13 cellular contexts compared by ENCODE assay signal in genomic region chr14:76456891-76457586, GRCh38.
A peak's percentile ranks its signal among the peaks of the same experiment; 100 is the strongest.
DNase-seq lines count a peak whose midpoint lies in the region; ATAC-seq and TF ChIP-seq lines count a peak whose summit lies in the region.
"Had no signal": no experiment of that assay in that cellular context is flagged by ENCODE, and none has a peak within 500 bp of the region (broad histone marks: within the 10 kb centered on the region; RNA-seq: fewer than 3 reads in every experiment).

No MANE protein-coding gene starts in this region.

- POLR2A ChIA-PET in CD8-positive, alpha-beta T cell (lab: Charles Lee): no interaction called here

- H3K14ac ChIP-seq in neuronal stem cell (ENCODE audit: low read length): no peak overlapping the region

- H2AFZ ChIP-seq in neuronal stem cell (ENCODE audit: low read length): no peak overlapping the region

- no peak overlapping the region for H4K91ac ChIP-seq in neuronal stem cell (ENCODE audit: low read depth, low read length, poor library complexity)

- CTCF ChIA-PET in CD8-positive, alpha-beta T cell (lab: Charles Lee): interaction anchor here (0.7 kb wide), 1 partner anchor 70 kb away, joined by 3 read pairs; no protein-coding TSS in a partner anchor

- H3K9me3 Mint-ChIP-seq in CD8-positive, alpha-beta T cell: no peaks in the 10 kb centered on the region
- H3K9me3 Mint-ChIP-seq: CD8-positive, alpha-beta memory T cell had no signal

- H3K23ac ChIP-seq in neuronal stem cell (ENCODE audit: low read depth, low read length, poor library complexity): no peak overlapping the region

- H2BK15ac ChIP-seq in neuronal stem cell (ENCODE audit: low read length): no peak overlapping the region

- no peaks in the 10 kb centered on the region for H3K27me3 ChIP-seq in WERI-Rb-1 (ENCODE audit: insufficient read depth, low read depth, severe bottlenecking)
- H3K27me3 ChIP-seq in neuronal stem cell (ENCODE audit: control insufficient read depth in 3 of 3, insufficient read depth in 3 of 3, low read depth in 1 of 3, low read length in 3 of 3): no peaks in the 10 kb centered on the region
- H3K27me3 ChIP-seq in CD8-positive, alpha-beta T cell (ENCODE audit: insufficient read depth, low read length): no peaks in the 10 kb centered on the region
- H3K27me3 ChIP-seq: BE2C had no signal

- no peaks in the 10 kb centered on the region for H3K4me1 Mint-ChIP-seq in CD8-positive, alpha-beta T cell (ENCODE audit: low read depth)
- H3K4me1 Mint-ChIP-seq: CD14-positive monocyte; CD8-positive, alpha-beta memory T cell had no signal

- no peak overlapping the region for H3K4me2 ChIP-seq in neuronal stem cell (ENCODE audit: insufficient read depth, low read length, poor library complexity, severe bottlenecking)
- H3K4me2 ChIP-seq: A549 had no signal

- no peak overlapping the region for H3K4ac ChIP-seq in neuronal stem cell (ENCODE audit: low read length)

- H3K9me3 ChIP-seq in WERI-Rb-1 (ENCODE audit: severe bottlenecking) (no peaks in the 10 kb centered on the region), neuronal stem cell (replicated peaks in 1 of 2; ENCODE audit: control insufficient read depth in 2 of 2, insufficient read depth in 1 of 2, low read depth in 1 of 2, low read length in 2 of 2) (no peaks in the 10 kb centered on the region)
- H3K9me3 ChIP-seq in CD8-positive, alpha-beta T cell (ENCODE audit: low read length): no peaks in the 10 kb centered on the region
- H3K9me3 ChIP-seq: A549, BE2C, Caco-2, HAP-1 had no signal

- ATAC-seq in CD8-positive, alpha-beta T cell: no peak

- no peak overlapping the region for H3K27ac ChIP-seq in WERI-Rb-1
- no peak overlapping the region for H3K27ac ChIP-seq in neuronal stem cell (replicated peaks; ENCODE audit: low read length)
- H3K27ac ChIP-seq in CD8-positive, alpha-beta T cell (ENCODE audit: low read depth, low read length): no peak overlapping the region
- H3K27ac ChIP-seq: A549 had no signal

- peak overlapping the region; percentile 14 for H3K9ac ChIP-seq in neuronal stem cell (ENCODE audit: low read depth, low read length, poor library complexity)

- no peak overlapping the region for H3K4me3 Mint-ChIP-seq in CD8-positive, alpha-beta T cell
- H3K4me3 Mint-ChIP-seq: CD14-positive monocyte; CD8-positive, alpha-beta memory T cell had no signal

- H2BK5ac ChIP-seq in neuronal stem cell (ENCODE audit: low read length): no peak overlapping the region

- no peaks in the 10 kb centered on the region for H3K79me1 ChIP-seq in neuronal stem cell (ENCODE audit: low read depth, low read length)

- no peak overlapping the region for H3K27ac Mint-ChIP-seq in CD8-positive, alpha-beta T cell
- H3K27ac Mint-ChIP-seq: CD8-positive, alpha-beta memory T cell had no signal

- H3K4me3 ChIP-seq in WERI-Rb-1 (ENCODE audit: low read depth, low read length): no peak overlapping the region
- no peak overlapping the region for H3K4me3 ChIP-seq in neuronal stem cell (ENCODE audit: low read length in 2 of 2)
- no peak overlapping the region for H3K4me3 ChIP-seq in CD8-positive, alpha-beta T cell (ENCODE audit: low read depth, low read length)
- H3K4me3 ChIP-seq: A549, HAP-1 had no signal

- no peak for TF ChIP-seq CTCF in WERI-Rb-1 (IDR thresholded peaks at IDR 0.05; ENCODE audit: low read depth, low read length)
- TF ChIP-seq CTCF in CD8-positive, alpha-beta T cell (IDR thresholded peaks at IDR 0.05): no peak

- H3K36me3 ChIP-seq in WERI-Rb-1: no peaks in the 10 kb centered on the region
- no peaks in the 10 kb centered on the region for H3K36me3 ChIP-seq in neuronal stem cell (replicated peaks in 1 of 2; ENCODE audit: control insufficient read depth in 2 of 2, insufficient read depth in 2 of 2, low read length in 2 of 2)
- no peaks in the 10 kb centered on the region for H3K36me3 ChIP-seq in CD8-positive, alpha-beta T cell (ENCODE audit: insufficient read depth, low read length)
- H3K36me3 ChIP-seq: BE2C, HAP-1 had no signal

- peaks cover 14% of the 10 kb centered on the region for H3K27me3 Mint-ChIP-seq in CD8-positive, alpha-beta T cell (ENCODE audit: low read depth)

- no peaks in the 10 kb centered on the region for H3K36me3 Mint-ChIP-seq in CD8-positive, alpha-beta T cell
- H3K36me3 Mint-ChIP-seq: CD14-positive monocyte had no signal

- H2AK5ac ChIP-seq in neuronal stem cell (ENCODE audit: low read depth, low read length): no peak overlapping the region

- no peak overlapping the region for H2BK120ac ChIP-seq in neuronal stem cell (ENCODE audit: low read depth, low read length)

- DNase-seq in NCI-H82 treated with DMSO at 0.1 percent for 48 hours (lab: John Stamatoyannopoulos, UW; ENCODE audit: unreplicated experiment) (peak; percentile 1), WERI-Rb-1 (peak; percentile 54), neuronal stem cell (ENCODE audit: low spot score) (no peak), SHP77 treated with DMSO at 0.1 percent for 48 hours (lab: John Stamatoyannopoulos, UW) (no peak)
- no peak for DNase-seq in activated CD4-positive, CD25-positive, alpha-beta regulatory T cell (lab: John Stamatoyannopoulos, UW)
- no peak for DNase-seq in CD8-positive, alpha-beta T cell
- DNase-seq: CD8-positive, alpha-beta memory T cell; GF-D8 had no signal

- no CpG with 5 or more reads among the region's 9 CpGs for WGBS in neuronal stem cell (ENCODE audit: extremely low coverage in 2 of 2, insufficient read length in 2 of 2, insufficient replicate concordance in 1 of 2), 2 donors

- no peak overlapping the region for H4K8ac ChIP-seq in neuronal stem cell (ENCODE audit: low read depth, low read length)

- intact Hi-C loops in CD8-positive, alpha-beta T cell (cut with DNase I, micrococcal nuclease): no loop called here

- no peaks in the 10 kb centered on the region for H3K4me1 ChIP-seq in neuronal stem cell (ENCODE audit: control insufficient read depth in 2 of 2, insufficient read depth in 1 of 2, low read depth in 1 of 2, low read length in 2 of 2)
- no peaks in the 10 kb centered on the region for H3K4me1 ChIP-seq in CD8-positive, alpha-beta T cell (ENCODE audit: insufficient read depth, low read length)
- H3K4me1 ChIP-seq: A549, BE2C, Caco-2, HAP-1 had no signal

- no peak overlapping the region for H2BK12ac ChIP-seq in neuronal stem cell (ENCODE audit: low read length)

- H3K18ac ChIP-seq in neuronal stem cell (ENCODE audit: low read length): no peak overlapping the region

Comparison
In these comparisons a context has a peak if more than half of its experiments do, and no peak if none do; other contexts are left out.
1. DNase-seq: peak in NCI-H82 treated with DMSO at 0.1 percent for 48 hours (single experiment) and WERI-Rb-1 (single experiment); none in neuronal stem cell (single experiment), activated CD4-positive, CD25-positive, alpha-beta regulatory T cell (0 of 4), CD8-positive, alpha-beta T cell (0 of 7) and SHP77 treated with DMSO at 0.1 percent for 48 hours (single experiment).